14 cellular contexts compared by ENCODE assay signal in the genomic region with DNA sequence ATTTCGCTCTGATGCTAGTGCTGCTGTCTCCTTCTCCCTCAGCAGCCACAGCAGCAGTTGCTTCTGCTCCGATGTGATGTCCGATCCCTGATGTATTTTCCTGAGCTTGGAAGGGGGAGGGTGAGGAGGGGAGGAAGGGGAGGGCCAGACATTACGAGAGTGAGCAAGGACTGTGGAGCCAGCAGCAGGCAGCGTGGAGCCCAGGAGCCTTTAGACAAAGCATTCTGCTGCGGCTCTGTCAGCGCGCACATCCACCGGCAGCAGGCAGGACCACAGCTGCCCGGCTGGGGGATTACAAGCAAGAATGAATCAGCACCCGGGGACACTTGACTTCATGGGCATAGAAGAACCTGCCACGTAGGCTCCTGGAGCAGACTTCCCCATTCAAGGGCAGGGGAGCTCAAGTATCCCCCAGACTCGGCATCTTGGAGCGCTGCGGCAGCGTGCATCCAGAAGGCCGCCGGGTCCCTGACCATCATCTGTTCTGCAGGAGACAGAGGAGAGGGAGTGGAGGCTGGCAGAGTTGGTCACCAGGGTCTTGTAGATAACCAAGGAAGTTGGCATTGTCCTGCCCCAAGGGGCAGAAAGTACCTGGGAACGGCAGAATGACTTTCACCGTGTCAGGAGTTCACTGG.
DNase-seq lines count a peak whose midpoint lies in the region; ATAC-seq and TF ChIP-seq lines count a peak whose summit lies in the region.
"Had no signal": no experiment of that assay in that cellular context is flagged by ENCODE, and none has a peak within 500 bp of the region (broad histone marks: within the 10 kb centered on the region; RNA-seq: fewer than 3 reads in every experiment).

No MANE protein-coding gene starts in this region.

- peak overlapping the region; percentile 22 for H3K27ac Mint-ChIP-seq in stimulated activated naive CD8-positive, alpha-beta T cell treated with anti-CD3 and anti-CD28 coated beads, Interleukin-15, Interleukin-2, amounts not matched to agents 100 ng/mL and 50 ng/mL, for 24 hours
- H3K27ac Mint-ChIP-seq in stimulated activated naive CD8-positive, alpha-beta T cell treated with anti-CD3 and anti-CD28 coated beads, Interleukin-15, amount 100 ng/mL, for 72 hours = no peak overlapping the region
- peak overlapping the region; percentile 12 to 68 (median 15) for H3K27ac Mint-ChIP-seq in nephron
- H3K27ac Mint-ChIP-seq: activated CD4-positive, alpha-beta T cell treated with anti-CD3 and anti-CD28 coated beads, Interleukin-2, amount 10 ng/mL, durations not matched to agents 24 days and 14 days; activated T-helper 1 cell treated with anti-CD3 and anti-CD28 coated beads, Interleukin-12 subunit alpha, Interleukin-12 subunit beta, Interleukin-2, Interleukin-4 antibody, amounts not matched to agents 30 ng/mL and 10 ng/mL and 1 ng/mL, durations not matched to agents 14 hours and 24 hours and 36 hours; natural killer cell had no signal

- H3K4me3 ChIP-seq in fibroblast of villous mesenchyme (ENCODE audit: low read depth, low read length) = no peak overlapping the region
- H3K4me3 ChIP-seq: skin epidermis had no signal

- H3K36me3 Mint-ChIP-seq in stimulated activated naive CD8-positive, alpha-beta T cell treated with anti-CD3 and anti-CD28 coated beads, Interleukin-15, Interleukin-2, amounts not matched to agents 100 ng/mL and 50 ng/mL, for 24 hours (ENCODE audit: low read depth) = peaks cover 13% of the 10 kb centered on the region
- H3K36me3 Mint-ChIP-seq in nephron (ENCODE audit: low read depth) = peaks cover 41% of the 10 kb centered on the region
- H3K36me3 Mint-ChIP-seq: natural killer cell had no signal

- no peak for DNase-seq in stimulated activated naive CD8-positive, alpha-beta T cell treated with anti-CD3 and anti-CD28 coated beads, Interleukin-15, amount 100 ng/mL, for 72 hours
- DNase-seq in fibroblast of villous mesenchyme (ENCODE audit: low read depth) (peak; percentile 5), NCI-H226 (no peak)
- DNase-seq: activated CD4-positive, alpha-beta T cell treated with anti-CD3 and anti-CD28 coated beads, Interleukin-2, amount 10 ng/mL, durations not matched to agents 24 days and 14 days; natural killer cell; NCI-H345; T-helper 1 cell had no signal

- TF ChIP-seq CTCF in fibroblast of villous mesenchyme (IDR thresholded peaks at IDR 0.05; ENCODE audit: insufficient read depth, low read depth, low read length) = no peak
- TF ChIP-seq CTCF in nephron (IDR thresholded peaks at IDR 0.05; ENCODE audit: unreplicated experiment in 3 of 3) = no peak

- peaks cover 11% of the 10 kb centered on the region for H3K4me1 Mint-ChIP-seq in stimulated activated naive CD8-positive, alpha-beta T cell treated with anti-CD3 and anti-CD28 coated beads, Interleukin-15, Interleukin-2, amounts not matched to agents 100 ng/mL and 50 ng/mL, for 24 hours (ENCODE audit: low read depth)
- H3K4me1 Mint-ChIP-seq in stimulated activated naive CD8-positive, alpha-beta T cell treated with anti-CD3 and anti-CD28 coated beads, Interleukin-15, amount 100 ng/mL, for 72 hours = peaks cover 17% of the 10 kb centered on the region
- peaks cover 19% of the 10 kb centered on the region for H3K4me1 Mint-ChIP-seq in nephron

- no peaks in the 10 kb centered on the region for H3K9me3 Mint-ChIP-seq in stimulated activated naive CD8-positive, alpha-beta T cell treated with anti-CD3 and anti-CD28 coated beads, Interleukin-15, Interleukin-2, amounts not matched to agents 100 ng/mL and 50 ng/mL, for 24 hours
- no peaks in the 10 kb centered on the region for H3K9me3 Mint-ChIP-seq in stimulated activated naive CD8-positive, alpha-beta T cell treated with anti-CD3 and anti-CD28 coated beads, Interleukin-15, amount 100 ng/mL, for 72 hours
- no peaks in the 10 kb centered on the region for H3K9me3 Mint-ChIP-seq in nephron
- H3K9me3 Mint-ChIP-seq: activated CD4-positive, alpha-beta T cell treated with anti-CD3 and anti-CD28 coated beads, Interleukin-2, amount 10 ng/mL, durations not matched to agents 24 days and 14 days; activated T-helper 1 cell treated with anti-CD3 and anti-CD28 coated beads, Interleukin-12 subunit alpha, Interleukin-12 subunit beta, Interleukin-2, Interleukin-4 antibody, amounts not matched to agents 30 ng/mL and 10 ng/mL and 1 ng/mL, durations not matched to agents 14 hours and 24 hours and 36 hours; natural killer cell had no signal

- H3K4me3 Mint-ChIP-seq in stimulated activated naive CD8-positive, alpha-beta T cell treated with anti-CD3 and anti-CD28 coated beads, Interleukin-15, Interleukin-2, amounts not matched to agents 100 ng/mL and 50 ng/mL, for 24 hours = no peak overlapping the region
- H3K4me3 Mint-ChIP-seq in stimulated activated naive CD8-positive, alpha-beta T cell treated with anti-CD3 and anti-CD28 coated beads, Interleukin-15, amount 100 ng/mL, for 72 hours = no peak overlapping the region
- H3K4me3 Mint-ChIP-seq in nephron = no peak overlapping the region
- H3K4me3 Mint-ChIP-seq: activated CD4-positive, alpha-beta T cell treated with anti-CD3 and anti-CD28 coated beads, Interleukin-2, amount 10 ng/mL, durations not matched to agents 24 days and 14 days; activated T-helper 1 cell treated with anti-CD3 and anti-CD28 coated beads, Interleukin-12 subunit alpha, Interleukin-12 subunit beta, Interleukin-2, Interleukin-4 antibody, amounts not matched to agents 30 ng/mL and 10 ng/mL and 1 ng/mL, durations not matched to agents 14 hours and 24 hours and 36 hours; natural killer cell had no signal

- no peaks in the 10 kb centered on the region for H3K27me3 Mint-ChIP-seq in stimulated activated naive CD8-positive, alpha-beta T cell treated with anti-CD3 and anti-CD28 coated beads, Interleukin-15, Interleukin-2, amounts not matched to agents 100 ng/mL and 50 ng/mL, for 24 hours
- no peaks in the 10 kb centered on the region for H3K27me3 Mint-ChIP-seq in stimulated activated naive CD8-positive, alpha-beta T cell treated with anti-CD3 and anti-CD28 coated beads, Interleukin-15, amount 100 ng/mL, for 72 hours
- peaks cover 3% of the 10 kb centered on the region for H3K27me3 Mint-ChIP-seq in nephron (ENCODE audit: low read depth)
- H3K27me3 Mint-ChIP-seq: activated CD4-positive, alpha-beta T cell treated with anti-CD3 and anti-CD28 coated beads, Interleukin-2, amount 10 ng/mL, durations not matched to agents 24 days and 14 days had no signal

- ATAC-seq in stimulated activated naive CD8-positive, alpha-beta T cell treated with anti-CD3 and anti-CD28 coated beads, Interleukin-15, amount 100 ng/mL, for 72 hours = no peak
- ATAC-seq in GM19395 (IDR thresholded peaks at IDR 0.05; ENCODE audit: unreplicated experiment) = no peak
- ATAC-seq in HG03139 (IDR thresholded peaks at IDR 0.05; ENCODE audit: unreplicated experiment) = no peak
- ATAC-seq in GM18907 (IDR thresholded peaks at IDR 0.05; ENCODE audit: unreplicated experiment) = no peak
- ATAC-seq: natural killer cell had no signal

Comparison
In these comparisons a context has a peak if more than half of its experiments do, and no peak if none do; other contexts are left out.
1. H3K27ac Mint-ChIP-seq: peak in stimulated activated naive CD8-positive, alpha-beta T cell treated with anti-CD3 and anti-CD28 coated beads, Interleukin-15, Interleukin-2, amounts not matched to agents 100 ng/mL and 50 ng/mL, for 24 hours (single experiment) and nephron (3 of 3); none in stimulated activated naive CD8-positive, alpha-beta T cell treated with anti-CD3 and anti-CD28 coated beads, Interleukin-15, amount 100 ng/mL, for 72 hours (0 of 2).